Comparison of ENCODE assay signal across 1 cellular context in genomic region chr17:14471052-14471451, GRCh38.
A peak's percentile ranks its signal among the peaks of the same experiment; 100 is the strongest.
TF ChIP-seq lines count a peak whose summit lies in the region.

No MANE protein-coding gene starts in this region.

TF ChIP-seq in HepG2, 621 proteins besides CTCF, POLR2A, EP300 and RAD21 (continued from another document and continues in another):
- TF ChIP-seq, protein P1, sequence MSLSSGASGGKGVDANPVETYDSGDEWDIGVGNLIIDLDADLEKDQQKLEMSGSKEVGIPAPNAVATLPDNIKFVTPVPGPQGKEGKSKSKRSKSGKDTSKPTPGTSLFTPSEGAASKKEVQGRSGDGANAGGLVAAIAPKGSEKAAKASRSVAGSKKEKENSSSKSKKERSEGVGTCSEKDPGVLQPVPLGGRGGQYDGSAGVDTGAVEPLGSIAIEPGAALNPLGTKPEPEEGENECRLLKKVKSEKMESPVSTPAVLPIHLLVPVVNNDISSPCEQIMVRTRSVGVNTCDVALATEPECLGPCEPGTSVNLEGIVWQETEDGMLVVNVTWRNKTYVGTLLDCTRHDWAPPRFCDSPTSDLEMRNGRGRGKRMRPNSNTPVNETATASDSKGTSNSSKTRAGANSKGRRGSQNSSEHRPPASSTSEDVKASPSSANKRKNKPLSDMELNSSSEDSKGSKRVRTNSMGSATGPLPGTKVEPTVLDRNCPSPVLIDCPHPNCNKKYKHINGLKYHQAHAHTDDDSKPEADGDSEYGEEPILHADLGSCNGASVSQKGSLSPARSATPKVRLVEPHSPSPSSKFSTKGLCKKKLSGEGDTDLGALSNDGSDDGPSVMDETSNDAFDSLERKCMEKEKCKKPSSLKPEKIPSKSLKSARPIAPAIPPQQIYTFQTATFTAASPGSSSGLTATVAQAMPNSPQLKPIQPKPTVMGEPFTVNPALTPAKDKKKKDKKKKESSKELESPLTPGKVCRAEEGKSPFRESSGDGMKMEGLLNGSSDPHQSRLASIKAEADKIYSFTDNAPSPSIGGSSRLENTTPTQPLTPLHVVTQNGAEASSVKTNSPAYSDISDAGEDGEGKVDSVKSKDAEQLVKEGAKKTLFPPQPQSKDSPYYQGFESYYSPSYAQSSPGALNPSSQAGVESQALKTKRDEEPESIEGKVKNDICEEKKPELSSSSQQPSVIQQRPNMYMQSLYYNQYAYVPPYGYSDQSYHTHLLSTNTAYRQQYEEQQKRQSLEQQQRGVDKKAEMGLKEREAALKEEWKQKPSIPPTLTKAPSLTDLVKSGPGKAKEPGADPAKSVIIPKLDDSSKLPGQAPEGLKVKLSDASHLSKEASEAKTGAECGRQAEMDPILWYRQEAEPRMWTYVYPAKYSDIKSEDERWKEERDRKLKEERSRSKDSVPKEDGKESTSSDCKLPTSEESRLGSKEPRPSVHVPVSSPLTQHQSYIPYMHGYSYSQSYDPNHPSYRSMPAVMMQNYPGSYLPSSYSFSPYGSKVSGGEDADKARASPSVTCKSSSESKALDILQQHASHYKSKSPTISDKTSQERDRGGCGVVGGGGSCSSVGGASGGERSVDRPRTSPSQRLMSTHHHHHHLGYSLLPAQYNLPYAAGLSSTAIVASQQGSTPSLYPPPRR (CRISPR knock-in tag; IDR thresholded peaks at IDR 0.05; ENCODE audit: borderline replicate concordance), result peak; percentile 48; the same call in 1 of the 2 replicates
- TF ChIP-seq CEBPZ (IDR thresholded peaks at IDR 0.05; ENCODE audit: low read length) (no peak), YEATS2 (CRISPR knock-in tag; IDR thresholded peaks at IDR 0.05; ENCODE audit: borderline replicate concordance) (peak; percentile 35; the same call in 1 of the 2 replicates), NFKB2 (CRISPR knock-in tag; IDR thresholded peaks at IDR 0.05; ENCODE audit: borderline replicate concordance) (no peak), CBX2 (IDR thresholded peaks at IDR 0.05; ENCODE audit: low read depth, low read length) (no peak), CBX2 (CRISPR knock-in tag; IDR thresholded peaks at IDR 0.05; ENCODE audit: low read depth) (no peak), MED13 (CRISPR knock-in tag; IDR thresholded peaks at IDR 0.05) (no peak), REL (CRISPR knock-in tag; conservative IDR thresholded peaks at IDR 0.05) (no peak), ZNF136 (CRISPR knock-in tag; IDR thresholded peaks at IDR 0.05; ENCODE audit: low read depth) (no peak), GATAD1 (CRISPR knock-in tag; IDR thresholded peaks at IDR 0.05) (peak; percentile 34; the same call in 1 of the 2 replicates), ERF (CRISPR knock-in tag; IDR thresholded peaks at IDR 0.05) (peak; percentile 77), MLLT10 (CRISPR knock-in tag; IDR thresholded peaks at IDR 0.05) (no peak), SOX6 (IDR thresholded peaks at IDR 0.05) (no peak), SOX6 (CRISPR knock-in tag; IDR thresholded peaks at IDR 0.05) (peak; percentile 71), ZNF792 (CRISPR knock-in tag; IDR thresholded peaks at IDR 0.05) (peak; percentile 77; the same call in 1 of the 2 replicates), NONO (IDR thresholded peaks at IDR 0.05) (no peak), NONO (CRISPR knock-in tag; conservative IDR thresholded peaks at IDR 0.05) (0 out of 2 replicates have a peak, but pooled peaks have one; percentile 33), MTA3 (CRISPR knock-in tag; IDR thresholded peaks at IDR 0.05) (no peak), GRHL1 (CRISPR knock-in tag; conservative IDR thresholded peaks at IDR 0.05) (no peak), ZIK1 (CRISPR knock-in tag; IDR thresholded peaks at IDR 0.05; ENCODE audit: borderline replicate concordance, low read depth) (no peak), ZFP82 (CRISPR knock-in tag; IDR thresholded peaks at IDR 0.05; ENCODE audit: borderline replicate concordance) (no peak), LCORL (IDR thresholded peaks at IDR 0.05) (no peak), LCORL (CRISPR knock-in tag; IDR thresholded peaks at IDR 0.05) (peak; percentile 52; the same call in 1 of the 2 replicates), ZNF382 (CRISPR knock-in tag; IDR thresholded peaks at IDR 0.05; ENCODE audit: borderline replicate concordance) (no peak), ZMYM4 (CRISPR knock-in tag; IDR thresholded peaks at IDR 0.05) (0 out of 2 replicates have a peak, but pooled peaks have one; percentile 24), IKZF4 (CRISPR knock-in tag; IDR thresholded peaks at IDR 0.05; ENCODE audit: borderline replicate concordance, low read depth, not compliant biosample characterization) (no peak), SKI (IDR thresholded peaks at IDR 0.05; ENCODE audit: partially characterized antibody) (peak; percentile 27), NCOA1 (CRISPR knock-in tag; IDR thresholded peaks at IDR 0.05) (no peak), ZBTB25 (CRISPR knock-in tag; IDR thresholded peaks at IDR 0.05) (0 out of 2 replicates have a peak, but pooled peaks have one; percentile 49), NR1H2 (CRISPR knock-in tag; IDR thresholded peaks at IDR 0.05; ENCODE audit: borderline replicate concordance, low read depth) (no peak), THAP9 (CRISPR knock-in tag; IDR thresholded peaks at IDR 0.05; ENCODE audit: borderline replicate concordance) (no peak), GFI1 (CRISPR knock-in tag; IDR thresholded peaks at IDR 0.05; ENCODE audit: borderline replicate concordance) (no peak), DNMT3B (CRISPR knock-in tag; conservative IDR thresholded peaks at IDR 0.05) (no peak; the same call in 1 of the 2 replicates), JUN (CRISPR knock-in tag; IDR thresholded peaks at IDR 0.05) (0 out of 2 replicates have a peak, but pooled peaks have one; percentile 32), CCDC6 (CRISPR knock-in tag; IDR thresholded peaks at IDR 0.05) (no peak), HOXA3 (CRISPR knock-in tag; IDR thresholded peaks at IDR 0.05) (no peak; the same call in 1 of the 2 replicates), TBX2 (CRISPR knock-in tag; IDR thresholded peaks at IDR 0.05; ENCODE audit: borderline replicate concordance) (peak; percentile 49; the same call in 1 of the 2 replicates), POLR2G (IDR thresholded peaks at IDR 0.05; ENCODE audit: low read depth, low read length) (no peak), ZSCAN9 (CRISPR knock-in tag; IDR thresholded peaks at IDR 0.05; ENCODE audit: borderline replicate concordance) (0 out of 2 replicates have a peak, but pooled peaks have one; percentile 38), MLX (CRISPR knock-in tag; IDR thresholded peaks at IDR 0.05) (no peak)
- TF ChIP-seq, protein P2, sequence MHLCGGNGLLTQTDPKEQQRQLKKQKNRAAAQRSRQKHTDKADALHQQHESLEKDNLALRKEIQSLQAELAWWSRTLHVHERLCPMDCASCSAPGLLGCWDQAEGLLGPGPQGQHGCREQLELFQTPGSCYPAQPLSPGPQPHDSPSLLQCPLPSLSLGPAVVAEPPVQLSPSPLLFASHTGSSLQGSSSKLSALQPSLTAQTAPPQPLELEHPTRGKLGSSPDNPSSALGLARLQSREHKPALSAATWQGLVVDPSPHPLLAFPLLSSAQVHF (CRISPR knock-in tag; IDR thresholded peaks at IDR 0.05), result no peak
- TF ChIP-seq, protein P3, sequence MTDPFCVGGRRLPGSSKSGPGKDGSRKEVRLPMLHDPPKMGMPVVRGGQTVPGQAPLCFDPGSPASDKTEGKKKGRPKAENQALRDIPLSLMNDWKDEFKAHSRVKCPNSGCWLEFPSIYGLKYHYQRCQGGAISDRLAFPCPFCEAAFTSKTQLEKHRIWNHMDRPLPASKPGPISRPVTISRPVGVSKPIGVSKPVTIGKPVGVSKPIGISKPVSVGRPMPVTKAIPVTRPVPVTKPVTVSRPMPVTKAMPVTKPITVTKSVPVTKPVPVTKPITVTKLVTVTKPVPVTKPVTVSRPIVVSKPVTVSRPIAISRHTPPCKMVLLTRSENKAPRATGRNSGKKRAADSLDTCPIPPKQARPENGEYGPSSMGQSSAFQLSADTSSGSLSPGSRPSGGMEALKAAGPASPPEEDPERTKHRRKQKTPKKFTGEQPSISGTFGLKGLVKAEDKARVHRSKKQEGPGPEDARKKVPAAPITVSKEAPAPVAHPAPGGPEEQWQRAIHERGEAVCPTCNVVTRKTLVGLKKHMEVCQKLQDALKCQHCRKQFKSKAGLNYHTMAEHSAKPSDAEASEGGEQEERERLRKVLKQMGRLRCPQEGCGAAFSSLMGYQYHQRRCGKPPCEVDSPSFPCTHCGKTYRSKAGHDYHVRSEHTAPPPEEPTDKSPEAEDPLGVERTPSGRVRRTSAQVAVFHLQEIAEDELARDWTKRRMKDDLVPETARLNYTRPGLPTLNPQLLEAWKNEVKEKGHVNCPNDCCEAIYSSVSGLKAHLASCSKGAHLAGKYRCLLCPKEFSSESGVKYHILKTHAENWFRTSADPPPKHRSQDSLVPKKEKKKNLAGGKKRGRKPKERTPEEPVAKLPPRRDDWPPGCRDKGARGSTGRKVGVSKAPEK (CRISPR knock-in tag; IDR thresholded peaks at IDR 0.05; ENCODE audit: borderline replicate concordance), result no peak
- TF ChIP-seq, protein P4, sequence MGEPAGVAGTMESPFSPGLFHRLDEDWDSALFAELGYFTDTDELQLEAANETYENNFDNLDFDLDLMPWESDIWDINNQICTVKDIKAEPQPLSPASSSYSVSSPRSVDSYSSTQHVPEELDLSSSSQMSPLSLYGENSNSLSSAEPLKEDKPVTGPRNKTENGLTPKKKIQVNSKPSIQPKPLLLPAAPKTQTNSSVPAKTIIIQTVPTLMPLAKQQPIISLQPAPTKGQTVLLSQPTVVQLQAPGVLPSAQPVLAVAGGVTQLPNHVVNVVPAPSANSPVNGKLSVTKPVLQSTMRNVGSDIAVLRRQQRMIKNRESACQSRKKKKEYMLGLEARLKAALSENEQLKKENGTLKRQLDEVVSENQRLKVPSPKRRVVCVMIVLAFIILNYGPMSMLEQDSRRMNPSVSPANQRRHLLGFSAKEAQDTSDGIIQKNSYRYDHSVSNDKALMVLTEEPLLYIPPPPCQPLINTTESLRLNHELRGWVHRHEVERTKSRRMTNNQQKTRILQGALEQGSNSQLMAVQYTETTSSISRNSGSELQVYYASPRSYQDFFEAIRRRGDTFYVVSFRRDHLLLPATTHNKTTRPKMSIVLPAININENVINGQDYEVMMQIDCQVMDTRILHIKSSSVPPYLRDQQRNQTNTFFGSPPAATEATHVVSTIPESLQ (CRISPR knock-in tag; conservative IDR thresholded peaks at IDR 0.05), result no peak
